ENCODE assay signal across 1 cellular context in the genomic region with DNA sequence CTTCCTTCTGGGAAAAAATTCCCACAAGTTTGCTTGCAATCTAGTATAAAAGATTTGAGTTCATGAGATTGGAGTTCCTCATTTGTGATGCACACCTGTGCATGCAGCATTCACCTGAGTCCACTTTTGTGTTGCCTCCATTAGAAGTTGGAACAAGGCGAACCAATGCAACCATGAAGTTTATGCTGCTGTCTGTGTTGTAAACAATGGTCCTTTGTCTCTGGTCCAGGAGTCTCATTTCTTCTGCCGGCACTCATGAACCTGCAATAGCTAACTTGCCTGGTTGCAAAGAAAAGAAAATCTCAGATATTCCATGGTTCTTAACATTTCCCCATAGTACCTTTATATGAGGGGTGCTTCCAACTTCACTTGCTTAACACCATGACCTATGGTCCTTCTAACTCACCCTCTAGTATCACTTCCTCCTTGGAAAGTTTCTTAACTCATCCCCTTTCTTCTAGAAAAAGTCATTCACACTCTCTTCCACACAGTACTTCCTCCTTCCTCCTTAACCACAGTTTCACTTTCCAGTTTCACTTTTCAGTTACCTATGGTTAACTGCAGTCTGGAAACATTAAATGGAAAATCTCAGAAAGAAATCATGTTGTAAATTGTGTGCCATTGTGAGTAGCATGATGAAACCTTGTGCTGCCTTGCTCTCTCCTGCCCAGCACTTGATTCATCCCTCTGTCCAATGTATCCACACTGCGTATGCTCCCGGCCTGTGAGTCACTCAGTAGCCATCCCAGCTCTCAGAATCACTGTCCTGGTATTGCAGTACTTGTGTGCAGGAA.
TF ChIP-seq lines count a peak whose summit lies in the region.

No MANE protein-coding gene starts in this region.

TF ChIP-seq in HepG2, 621 proteins besides CTCF, POLR2A, EP300 and RAD21 (continued from another document):
- TF ChIP-seq, protein P1, sequence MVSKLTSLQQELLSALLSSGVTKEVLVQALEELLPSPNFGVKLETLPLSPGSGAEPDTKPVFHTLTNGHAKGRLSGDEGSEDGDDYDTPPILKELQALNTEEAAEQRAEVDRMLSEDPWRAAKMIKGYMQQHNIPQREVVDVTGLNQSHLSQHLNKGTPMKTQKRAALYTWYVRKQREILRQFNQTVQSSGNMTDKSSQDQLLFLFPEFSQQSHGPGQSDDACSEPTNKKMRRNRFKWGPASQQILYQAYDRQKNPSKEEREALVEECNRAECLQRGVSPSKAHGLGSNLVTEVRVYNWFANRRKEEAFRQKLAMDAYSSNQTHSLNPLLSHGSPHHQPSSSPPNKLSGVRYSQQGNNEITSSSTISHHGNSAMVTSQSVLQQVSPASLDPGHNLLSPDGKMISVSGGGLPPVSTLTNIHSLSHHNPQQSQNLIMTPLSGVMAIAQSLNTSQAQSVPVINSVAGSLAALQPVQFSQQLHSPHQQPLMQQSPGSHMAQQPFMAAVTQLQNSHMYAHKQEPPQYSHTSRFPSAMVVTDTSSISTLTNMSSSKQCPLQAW (CRISPR knock-in tag; IDR thresholded peaks at IDR 0.05): no peak
- no peak for TF ChIP-seq RNF2 (conservative IDR thresholded peaks at IDR 0.05; ENCODE audit: low read depth)
- no peak for TF ChIP-seq ZFP90 (CRISPR knock-in tag; IDR thresholded peaks at IDR 0.05; ENCODE audit: borderline replicate concordance)
- TF ChIP-seq ARID2 (CRISPR knock-in tag; IDR thresholded peaks at IDR 0.05; ENCODE audit: borderline replicate concordance): no peak
- TF ChIP-seq ZSCAN29 (CRISPR knock-in tag; conservative IDR thresholded peaks at IDR 0.05): no peak
- TF ChIP-seq, protein P2, sequence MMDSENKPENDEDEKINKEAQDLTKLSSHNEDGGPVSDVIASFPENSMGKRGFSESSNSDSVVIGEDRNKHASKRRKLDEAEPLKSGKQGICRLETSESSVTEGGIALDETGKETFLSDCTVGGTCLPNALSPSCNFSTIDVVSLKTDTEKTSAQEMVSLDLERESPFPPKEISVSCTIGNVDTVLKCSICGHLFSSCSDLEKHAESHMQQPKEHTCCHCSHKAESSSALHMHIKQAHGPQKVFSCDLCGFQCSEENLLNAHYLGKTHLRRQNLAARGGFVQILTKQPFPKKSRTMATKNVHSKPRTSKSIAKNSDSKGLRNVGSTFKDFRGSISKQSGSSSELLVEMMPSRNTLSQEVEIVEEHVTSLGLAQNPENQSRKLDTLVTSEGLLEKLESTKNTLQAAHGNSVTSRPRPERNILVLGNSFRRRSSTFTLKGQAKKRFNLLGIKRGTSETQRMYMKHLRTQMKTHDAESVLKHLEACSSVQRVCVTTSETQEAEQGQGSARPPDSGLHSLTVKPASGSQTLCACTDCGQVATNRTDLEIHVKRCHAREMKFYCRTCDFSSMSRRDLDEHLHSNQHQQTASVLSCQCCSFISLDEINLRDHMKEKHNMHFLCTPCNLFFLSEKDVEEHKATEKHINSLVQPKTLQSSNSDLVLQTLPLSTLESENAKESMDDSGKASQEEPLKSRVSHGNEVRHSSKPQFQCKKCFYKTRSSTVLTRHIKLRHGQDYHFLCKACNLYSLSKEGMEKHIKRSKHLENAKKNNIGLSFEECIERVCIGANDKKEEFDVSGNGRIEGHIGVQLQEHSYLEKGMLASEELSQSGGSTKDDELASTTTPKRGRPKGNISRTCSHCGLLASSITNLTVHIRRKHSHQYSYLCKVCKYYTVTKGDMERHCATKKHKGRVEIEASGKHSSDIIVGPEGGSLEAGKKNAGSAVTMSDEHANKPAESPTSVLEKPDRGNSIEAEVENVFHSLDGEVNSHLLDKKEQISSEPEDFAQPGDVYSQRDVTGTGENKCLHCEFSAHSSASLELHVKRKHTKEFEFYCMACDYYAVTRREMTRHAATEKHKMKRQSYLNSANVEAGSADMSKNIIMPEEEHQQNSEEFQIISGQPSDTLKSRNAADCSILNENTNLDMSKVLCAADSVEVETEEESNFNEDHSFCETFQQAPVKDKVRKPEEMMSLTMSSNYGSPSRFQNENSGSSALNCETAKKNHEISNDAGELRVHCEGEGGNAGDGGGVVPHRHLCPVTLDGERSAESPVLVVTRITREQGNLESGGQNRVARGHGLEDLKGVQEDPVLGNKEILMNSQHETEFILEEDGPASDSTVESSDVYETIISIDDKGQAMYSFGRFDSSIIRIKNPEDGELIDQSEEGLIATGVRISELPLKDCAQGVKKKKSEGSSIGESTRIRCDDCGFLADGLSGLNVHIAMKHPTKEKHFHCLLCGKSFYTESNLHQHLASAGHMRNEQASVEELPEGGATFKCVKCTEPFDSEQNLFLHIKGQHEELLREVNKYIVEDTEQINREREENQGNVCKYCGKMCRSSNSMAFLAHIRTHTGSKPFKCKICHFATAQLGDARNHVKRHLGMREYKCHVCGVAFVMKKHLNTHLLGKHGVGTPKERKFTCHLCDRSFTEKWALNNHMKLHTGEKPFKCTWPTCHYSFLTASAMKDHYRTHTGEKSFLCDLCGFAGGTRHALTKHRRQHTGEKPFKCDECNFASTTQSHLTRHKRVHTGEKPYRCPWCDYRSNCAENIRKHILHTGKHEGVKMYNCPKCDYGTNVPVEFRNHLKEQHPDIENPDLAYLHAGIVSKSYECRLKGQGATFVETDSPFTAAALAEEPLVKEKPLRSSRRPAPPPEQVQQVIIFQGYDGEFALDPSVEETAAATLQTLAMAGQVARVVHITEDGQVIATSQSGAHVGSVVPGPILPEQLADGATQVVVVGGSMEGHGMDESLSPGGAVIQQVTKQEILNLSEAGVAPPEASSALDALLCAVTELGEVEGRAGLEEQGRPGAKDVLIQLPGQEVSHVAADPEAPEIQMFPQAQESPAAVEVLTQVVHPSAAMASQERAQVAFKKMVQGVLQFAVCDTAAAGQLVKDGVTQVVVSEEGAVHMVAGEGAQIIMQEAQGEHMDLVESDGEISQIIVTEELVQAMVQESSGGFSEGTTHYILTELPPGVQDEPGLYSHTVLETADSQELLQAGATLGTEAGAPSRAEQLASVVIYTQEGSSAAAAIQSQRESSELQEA (CRISPR knock-in tag; IDR thresholded peaks at IDR 0.05; ENCODE audit: not compliant biosample characterization): no peak
- TF ChIP-seq, protein P3, sequence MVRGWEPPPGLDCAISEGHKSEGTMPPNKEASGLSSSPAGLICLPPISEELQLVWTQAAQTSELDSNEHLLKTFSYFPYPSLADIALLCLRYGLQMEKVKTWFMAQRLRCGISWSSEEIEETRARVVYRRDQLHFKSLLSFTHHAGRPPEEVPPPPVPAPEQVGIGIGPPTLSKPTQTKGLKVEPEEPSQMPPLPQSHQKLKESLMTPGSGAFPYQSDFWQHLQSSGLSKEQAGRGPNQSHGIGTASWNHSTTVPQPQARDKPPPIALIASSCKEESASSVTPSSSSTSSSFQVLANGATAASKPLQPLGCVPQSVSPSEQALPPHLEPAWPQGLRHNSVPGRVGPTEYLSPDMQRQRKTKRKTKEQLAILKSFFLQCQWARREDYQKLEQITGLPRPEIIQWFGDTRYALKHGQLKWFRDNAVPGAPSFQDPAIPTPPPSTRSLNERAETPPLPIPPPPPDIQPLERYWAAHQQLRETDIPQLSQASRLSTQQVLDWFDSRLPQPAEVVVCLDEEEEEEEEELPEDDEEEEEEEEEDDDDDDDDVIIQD (CRISPR knock-in tag; IDR thresholded peaks at IDR 0.05; ENCODE audit: low read depth): no peak
- no peak for TF ChIP-seq MAF1 (CRISPR knock-in tag; IDR thresholded peaks at IDR 0.05; ENCODE audit: borderline replicate concordance)
- TF ChIP-seq JDP2 (CRISPR knock-in tag; IDR thresholded peaks at IDR 0.05; ENCODE audit: borderline replicate concordance): no peak
